In genomic region chr1:92728687-92729086, GRCh38 we compare ENCODE assay signal across 16 cellular contexts. TPM values are rescaled to one million over a fixed set of nuclear protein-coding genes. Genes with fewer than 3 reads are reported as not detected.
DNase-seq lines count a peak whose midpoint lies in the region; ATAC-seq and TF ChIP-seq lines count a peak whose summit lies in the region.
"Had no signal": no experiment of that assay in that cellular context is flagged by ENCODE, and none has a peak within 500 bp of the region (broad histone marks: within the 10 kb centered on the region; RNA-seq: fewer than 3 reads in every experiment).

No MANE protein-coding gene starts in this region.

- 78 to 90% methylated on average over 4 of the region's 4 CpGs for WGBS in body of pancreas, 2 donors

- DNase-seq in MCF 10A (ENCODE audit: unreplicated experiment) (peak; percentile 61), breast epithelium (ENCODE audit: low spot score in 2 of 2) (no peak), RWPE1 (ENCODE audit: low spot score) (peak; percentile 42), foreskin fibroblast (peak; percentile 23 to 67), body of pancreas (no peak), T-cell (no peak)
- no peak for DNase-seq in activated naive CD4-positive, alpha-beta T cell treated with Interleukin-2 at 50 U/mL for 16 hours
- DNase-seq: adrenal gland; CD8-positive, alpha-beta memory T cell; natural killer cell; NCI-H187 treated with DMSO at 0.1 percent for 48 hours; NCI-H510A; Peyer's patch had no signal

- H3K27me3 Mint-ChIP-seq in MCF 10A (ENCODE audit: insufficient read depth, unreplicated experiment) (no peaks in the 10 kb centered on the region), T-cell (peaks cover 0 to 1% of the 10 kb centered on the region in 2 donors)

- no peaks in the 10 kb centered on the region for H3K4me1 ChIP-seq in breast epithelium
- no peaks in the 10 kb centered on the region for H3K4me1 ChIP-seq in body of pancreas
- H3K4me1 ChIP-seq: adrenal gland, Peyer's patch had no signal

- CTCF ChIA-PET in MCF 10A (lab: Yijun Ruan, JAX) = interaction anchor here (0.6 kb wide), 1 partner anchor 425 kb away, joined by 3 read pairs; no protein-coding TSS in a partner anchor
- CTCF ChIA-PET in RWPE1 (lab: Yijun Ruan, JAX) = no interaction called here
- CTCF ChIA-PET in T-cell (lab: Charles Lee) = no interaction called here

- peak overlapping the region; percentile 19 for H3K27ac Mint-ChIP-seq in MCF 10A (ENCODE audit: low read depth, unreplicated experiment)
- no peak overlapping the region for H3K27ac Mint-ChIP-seq in T-cell
- H3K27ac Mint-ChIP-seq: CD8-positive, alpha-beta memory T cell; natural killer cell; stimulated activated naive CD8-positive, alpha-beta T cell treated with anti-CD3 and anti-CD28 coated beads, Interleukin-15, Interleukin-2, amounts not matched to agents 100 ng/mL and 50 ng/mL, for 24 hours had no signal

- POLR2A ChIA-PET in MCF 10A (lab: Yijun Ruan, JAX) (no interaction called here), RWPE1 (lab: Yijun Ruan, JAX; ENCODE audit: low non-redundant PET) (no interaction called here), T-cell (lab: Charles Lee) (no interaction called here)

- H3K36me3 Mint-ChIP-seq in MCF 10A (ENCODE audit: insufficient read depth, unreplicated experiment) (no peaks in the 10 kb centered on the region), T-cell (no peaks in the 10 kb centered on the region)
- H3K36me3 Mint-ChIP-seq: natural killer cell had no signal

- BruUV-seq in MCF 10A (replicated peaks; lab: Mats Ljungman, UMichigan) = no TSS peak

- TF ChIP-seq CTCF in MCF 10A (IDR thresholded peaks at IDR 0.05; ENCODE audit: unreplicated experiment) (no peak), breast epithelium (IDR thresholded peaks at IDR 0.05) (no peak), RWPE1 (conservative IDR thresholded peaks at IDR 0.05; ENCODE audit: low read depth) (no peak), foreskin fibroblast (IDR thresholded peaks at IDR 0.05; ENCODE audit: low read depth, low read length) (no peak), body of pancreas (IDR thresholded peaks at IDR 0.05) (no peak)

- no peaks in the 10 kb centered on the region for H3K27me3 ChIP-seq in breast epithelium
- no peaks in the 10 kb centered on the region for H3K27me3 ChIP-seq in body of pancreas
- H3K27me3 ChIP-seq: adrenal gland, Peyer's patch had no signal

- H3K36me3 ChIP-seq in breast epithelium = no peaks in the 10 kb centered on the region
- H3K36me3 ChIP-seq in body of pancreas (replicated peaks in 1 of 2; ENCODE audit: insufficient read depth in 1 of 2, low read depth in 2 of 2) = no peaks in the 10 kb centered on the region
- H3K36me3 ChIP-seq: adrenal gland had no signal

- ATAC-seq in body of pancreas (no peak), T-cell (replicated peaks in 1 of 4) (no peak), HG03354 (IDR thresholded peaks at IDR 0.05; ENCODE audit: poor library complexity, severe bottlenecking, unreplicated experiment) (no peak)
- ATAC-seq: natural killer cell had no signal

- H3K27ac ChIP-seq in breast epithelium (no peak overlapping the region), RWPE1 (peak overlapping the region; percentile 46; the same call in 1 of the 2 replicates), body of pancreas (no peak overlapping the region)
- H3K27ac ChIP-seq: adrenal gland, Peyer's patch had no signal

- H3K4me3 Mint-ChIP-seq in MCF 10A (ENCODE audit: unreplicated experiment) (no peak overlapping the region), T-cell (no peak overlapping the region)
- H3K4me3 Mint-ChIP-seq: CD8-positive, alpha-beta memory T cell; natural killer cell; stimulated activated naive CD8-positive, alpha-beta T cell treated with anti-CD3 and anti-CD28 coated beads, Interleukin-15, Interleukin-2, amounts not matched to agents 100 ng/mL and 50 ng/mL, for 24 hours had no signal

- H3K9me3 ChIP-seq in breast epithelium (no peaks in the 10 kb centered on the region), body of pancreas (no peaks in the 10 kb centered on the region)
- H3K9me3 ChIP-seq: adrenal gland, Peyer's patch had no signal

- H3K9me3 Mint-ChIP-seq in MCF 10A (ENCODE audit: unreplicated experiment) (no peaks in the 10 kb centered on the region), T-cell (no peaks in the 10 kb centered on the region)
- H3K9me3 Mint-ChIP-seq: natural killer cell; stimulated activated naive CD8-positive, alpha-beta T cell treated with anti-CD3 and anti-CD28 coated beads, Interleukin-15, Interleukin-2, amounts not matched to agents 100 ng/mL and 50 ng/mL, for 24 hours had no signal

- H3K4me1 Mint-ChIP-seq in MCF 10A (ENCODE audit: insufficient read depth, unreplicated experiment) = no peaks in the 10 kb centered on the region
- H3K4me1 Mint-ChIP-seq in T-cell = no peaks in the 10 kb centered on the region
- H3K4me1 Mint-ChIP-seq: CD8-positive, alpha-beta memory T cell; natural killer cell had no signal

- TF ChIP-seq POLR2A in breast epithelium (IDR thresholded peaks at IDR 0.05) (no peak), body of pancreas (IDR thresholded peaks at IDR 0.05) (no peak)

- H3K4me3 ChIP-seq in breast epithelium (no peak overlapping the region), foreskin fibroblast (ENCODE audit: low read depth in 1 of 2, low read length in 2 of 2) (no peak overlapping the region), body of pancreas (no peak overlapping the region)
- H3K4me3 ChIP-seq: adrenal gland, lung, Peyer's patch had no signal

- intact Hi-C loops in MCF 10A (cut with micrococcal nuclease) (no loop called here), breast epithelium (cut with DNase I; ENCODE audit: low total_unique reads) (no loop called here), body of pancreas (cut with DNase I) (no loop called here)

RNA-seq across cellular contexts. Expression of gene EVI5, which starts 56.2 kb away (rescaled TPM):
- total RNA-seq in MCF 10A (2022) = 23.2 and 25.0 TPM in 2 replicates
- 10 to 100 TPM; 28.0 to 38.7 (median 31.2) TPM for total RNA-seq in breast epithelium
- 10 to 100 TPM in 1 of 2 donors, 1 to 10 TPM in 1; 7.9 to 18.9 TPM for total RNA-seq in body of pancreas
- total RNA-seq in T-cell = 1 to 10 TPM; 1.5 to 2.4 (median 2.0) TPM

Comparison
In these comparisons a context has a peak if more than half of its experiments do, and no peak if none do; other contexts are left out.
1. DNase-seq: peak in MCF 10A (single experiment), RWPE1 (single experiment) and foreskin fibroblast (2 of 2); none in breast epithelium (0 of 2), body of pancreas (0 of 4), T-cell (0 of 34) and activated naive CD4-positive, alpha-beta T cell treated with Interleukin-2 at 50 U/mL for 16 hours (single experiment).